In the genomic region with DNA sequence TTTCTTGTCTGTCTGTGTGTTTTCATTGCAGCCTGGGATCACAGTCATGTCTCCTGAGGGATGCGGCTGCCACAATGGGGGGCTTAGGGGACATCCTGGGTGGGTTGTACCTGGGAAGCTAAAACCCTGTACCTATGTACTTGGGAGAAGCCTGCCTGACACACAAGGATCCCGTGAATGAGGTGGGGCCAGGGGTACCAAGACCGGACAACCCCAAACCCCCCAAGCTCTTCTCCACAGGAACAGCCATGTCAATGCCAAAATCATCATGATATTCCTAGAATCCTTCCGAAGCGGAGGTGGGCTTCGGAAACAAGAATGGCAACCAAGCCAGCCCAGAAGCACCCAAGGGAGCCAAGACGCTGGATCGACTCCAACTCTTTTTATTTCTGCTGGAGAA, we compare ENCODE assay signal across 17 cellular contexts.
DNase-seq lines count a peak whose midpoint lies in the region; ATAC-seq and TF ChIP-seq lines count a peak whose summit lies in the region.
"Had no signal": no experiment of that assay in that cellular context is flagged by ENCODE, and none has a peak within 500 bp of the region (broad histone marks: within the 10 kb centered on the region; RNA-seq: fewer than 3 reads in every experiment).

No MANE protein-coding gene starts in this region.

- H3K27ac ChIP-seq in Peyer's patch = no peak overlapping the region

- H3K27me3 Mint-ChIP-seq in progenitor cell of endocrine pancreas = peaks cover 6% of the 10 kb centered on the region

- no peak for ATAC-seq in left lobe of liver
- no peak for ATAC-seq in GM21576 (IDR thresholded peaks at IDR 0.05; ENCODE audit: unreplicated experiment)
- ATAC-seq in GM18907 (IDR thresholded peaks at IDR 0.05; ENCODE audit: unreplicated experiment) = no peak
- ATAC-seq: CD8-positive, alpha-beta T cell had no signal

- DNase-seq in Peyer's patch = peak in 2 of 3 donors; percentile 9 to 19
- peak; percentile 15 for DNase-seq in activated CD8-positive, alpha-beta memory T cell treated with anti-CD3 and anti-CD28 coated beads, Interleukin-2, amount 50 U/mL, for 48 hours
- peak; percentile 12 for DNase-seq in left lobe of liver (ENCODE audit: low spot score)
- peak; percentile 3 for DNase-seq in progenitor cell of endocrine pancreas (ENCODE audit: low spot score, unreplicated experiment)
- no peak for DNase-seq in AG08395 (ENCODE audit: low spot score)
- DNase-seq in DMS53 (lab: John Stamatoyannopoulos, UW) = no peak
- DNase-seq: BE2C; CD8-positive, alpha-beta T cell; COR-L47; DMS153; GF-D8; GOT3; H9; IMR-90 had no signal

- H3K4me3 Mint-ChIP-seq in progenitor cell of endocrine pancreas (ENCODE audit: low read depth) = no peak overlapping the region
- H3K4me3 Mint-ChIP-seq: CD14-positive monocyte; CD8-positive, alpha-beta T cell; H9 had no signal

- H3K4me1 Mint-ChIP-seq in progenitor cell of endocrine pancreas (ENCODE audit: low read depth) = peaks cover 5% of the 10 kb centered on the region
- H3K4me1 Mint-ChIP-seq: CD14-positive monocyte had no signal

- H3K27ac Mint-ChIP-seq in progenitor cell of endocrine pancreas = no peak overlapping the region
- H3K27ac Mint-ChIP-seq: CD14-positive monocyte; CD8-positive, alpha-beta T cell had no signal

- no peaks in the 10 kb centered on the region for H3K27me3 ChIP-seq in Peyer's patch
- H3K27me3 ChIP-seq: BE2C had no signal

- no peaks in the 10 kb centered on the region for H3K9me3 ChIP-seq in Peyer's patch
- H3K9me3 ChIP-seq: BE2C had no signal

- H3K9me3 Mint-ChIP-seq in progenitor cell of endocrine pancreas (ENCODE audit: low read depth) = no peaks in the 10 kb centered on the region
- H3K9me3 Mint-ChIP-seq: CD8-positive, alpha-beta T cell; H9 had no signal

- TF ChIP-seq POLR2A in Peyer's patch (IDR thresholded peaks at IDR 0.05) = no peak

- no peak overlapping the region for H3K4me3 ChIP-seq in Peyer's patch

- H3K36me3 ChIP-seq in Peyer's patch = no peaks in the 10 kb centered on the region
- H3K36me3 ChIP-seq: BE2C had no signal

- TF ChIP-seq CTCF in Peyer's patch (IDR thresholded peaks at IDR 0.05) = no peak
- no peak for TF ChIP-seq CTCF in progenitor cell of endocrine pancreas (IDR thresholded peaks at IDR 0.05; ENCODE audit: unreplicated experiment)

- no peaks in the 10 kb centered on the region for H3K36me3 Mint-ChIP-seq in progenitor cell of endocrine pancreas (ENCODE audit: insufficient read depth)
- H3K36me3 Mint-ChIP-seq: CD14-positive monocyte; CD8-positive, alpha-beta T cell had no signal

- H3K4me1 ChIP-seq in Peyer's patch = no peaks in the 10 kb centered on the region
- H3K4me1 ChIP-seq: BE2C had no signal

Comparison
In these comparisons a context has a peak if more than half of its experiments do, and no peak if none do; other contexts are left out.
1. DNase-seq: peak in Peyer's patch (2 of 3), activated CD8-positive, alpha-beta memory T cell treated with anti-CD3 and anti-CD28 coated beads, Interleukin-2, amount 50 U/mL, for 48 hours (single experiment), left lobe of liver (single experiment) and progenitor cell of endocrine pancreas (single experiment); none in AG08395 (single experiment) and DMS53 (single experiment).